8 cellular contexts compared by ENCODE assay signal in genomic region chr12:98725481-98726247, GRCh38.
A peak's percentile ranks its signal among the peaks of the same experiment; 100 is the strongest.
DNase-seq lines count a peak whose midpoint lies in the region; ATAC-seq and TF ChIP-seq lines count a peak whose summit lies in the region.

No MANE protein-coding gene starts in this region.

- H3K4me3 ChIP-seq in Panc1 (ENCODE audit: low read depth in 2 of 2, low read length in 2 of 2): no peak overlapping the region
- no peak overlapping the region for H3K4me3 ChIP-seq in brain microvascular endothelial cell (ENCODE audit: low read depth, low read length)
- H3K4me3 ChIP-seq in tibial nerve: no peak overlapping the region

- H3K9me3 ChIP-seq in Panc1 (ENCODE audit: control insufficient read depth, insufficient read depth, low read depth, low read length) (no peaks in the 10 kb centered on the region), tibial nerve (no peaks in the 10 kb centered on the region)

- H3K27me3 ChIP-seq in Panc1 (ENCODE audit: control insufficient read depth, insufficient read depth, low read length) (no peaks in the 10 kb centered on the region), brain microvascular endothelial cell (replicated peaks) (no peaks in the 10 kb centered on the region), tibial nerve (no peaks in the 10 kb centered on the region)

- H3K4me1 ChIP-seq in Panc1 (ENCODE audit: control insufficient read depth, insufficient read depth, low read length) (no peaks in the 10 kb centered on the region), tibial nerve (peaks cover 0 to 8% (median 0%) of the 10 kb centered on the region in 4 donors)

- H3K27ac ChIP-seq in Panc1 (ENCODE audit: low read length): no peak overlapping the region
- peak overlapping the region; percentile 2 for H3K27ac ChIP-seq in brain microvascular endothelial cell
- H3K27ac ChIP-seq in tibial nerve: no peak overlapping the region

- no peak for TF ChIP-seq EP300 in tibial nerve (IDR thresholded peaks at IDR 0.05)

- in situ Hi-C loops in Panc1 (cut with HindIII; ENCODE audit: low pct_unique_long_range_greater_than_20kb, low sequenced_read_pairs): no loop called here
- in situ Hi-C loops in brain microvascular endothelial cell (cut with HindIII; ENCODE audit: low pct_ligation_motif_present, low sequenced_read_pairs): no loop called here

- POLR2A ChIA-PET in Panc1 (lab: Charles Lee): no interaction called here

- peak; percentile 45 for TF ChIP-seq CTCF in GM20000 (IDR thresholded peaks at IDR 0.05; ENCODE audit: extremely low read depth, missing control alignments)
- peak; percentile 62 for TF ChIP-seq CTCF in Panc1 (IDR thresholded peaks at IDR 0.05)
- peak; percentile 79 for TF ChIP-seq CTCF in brain microvascular endothelial cell (IDR thresholded peaks at IDR 0.05; ENCODE audit: low read depth, low read length, missing control alignments)
- TF ChIP-seq CTCF in tibial nerve (IDR thresholded peaks at IDR 0.05): peak in 3 of 5 experiments; percentile 13 to 40 (median 13)

- CTCF ChIA-PET in Panc1 (lab: Charles Lee): no interaction called here

- TF ChIP-seq POLR2A in tibial nerve (IDR thresholded peaks at IDR 0.05): no peak

- intact Hi-C loops in Panc1 (cut with micrococcal nuclease; ENCODE audit: unreplicated experiment): no loop called here

- peaks cover 8% of the 10 kb centered on the region; the same call in 1 of the 2 replicates for H3K36me3 ChIP-seq in Panc1 (ENCODE audit: control insufficient read depth, insufficient read depth, low read length)
- peaks cover 17% of the 10 kb centered on the region for H3K36me3 ChIP-seq in brain microvascular endothelial cell (replicated peaks)
- peaks cover 0 to 79% (median 0%) of the 10 kb centered on the region in 3 donors for H3K36me3 ChIP-seq in tibial nerve

- DNase-seq in NCI-H510A treated with DMSO at 0.1 percent for 48 hours (lab: John Stamatoyannopoulos, UW) (peak; percentile 23), NCI-H510A (lab: John Stamatoyannopoulos, UW) (no peak), GM20000 (ENCODE audit: low spot score) (peak; percentile 51), Panc1 (ENCODE audit: low read depth, low spot score) (no peak), brain microvascular endothelial cell (peak; percentile 77), left kidney (ENCODE audit: low read depth, low spot score) (peak; percentile 80), tibial nerve (ENCODE audit: low spot score in 2 of 2) (peak in 1 of 2 donors; percentile 45)

- ATAC-seq in HG03558 (IDR thresholded peaks at IDR 0.05; ENCODE audit: extremely low read depth, unreplicated experiment) (peak; percentile 74), Panc1 (peak; percentile 79; the same call in 1 of the 2 replicates)

- 28 to 32% methylated on average over 5 of the region's 5 CpGs for WGBS in tibial nerve, 2 donors

- no TSS peak for BruUV-seq in Panc1 (replicated peaks; lab: Mats Ljungman, UMichigan)

Comparison
In these comparisons a context has a peak if more than half of its experiments do, and no peak if none do; other contexts are left out.
1. DNase-seq: peak in NCI-H510A treated with DMSO at 0.1 percent for 48 hours (single experiment), GM20000 (single experiment), brain microvascular endothelial cell (single experiment) and left kidney (single experiment); none in NCI-H510A (single experiment) and Panc1 (single experiment).
2. CTCF ChIP-seq: peak in every context shown above with its lines; median percentile 79 in brain microvascular endothelial cell; 62 in Panc1; 45 in GM20000; 13 in tibial nerve.